1 cellular context compared by ENCODE assay signal in the genomic region with DNA sequence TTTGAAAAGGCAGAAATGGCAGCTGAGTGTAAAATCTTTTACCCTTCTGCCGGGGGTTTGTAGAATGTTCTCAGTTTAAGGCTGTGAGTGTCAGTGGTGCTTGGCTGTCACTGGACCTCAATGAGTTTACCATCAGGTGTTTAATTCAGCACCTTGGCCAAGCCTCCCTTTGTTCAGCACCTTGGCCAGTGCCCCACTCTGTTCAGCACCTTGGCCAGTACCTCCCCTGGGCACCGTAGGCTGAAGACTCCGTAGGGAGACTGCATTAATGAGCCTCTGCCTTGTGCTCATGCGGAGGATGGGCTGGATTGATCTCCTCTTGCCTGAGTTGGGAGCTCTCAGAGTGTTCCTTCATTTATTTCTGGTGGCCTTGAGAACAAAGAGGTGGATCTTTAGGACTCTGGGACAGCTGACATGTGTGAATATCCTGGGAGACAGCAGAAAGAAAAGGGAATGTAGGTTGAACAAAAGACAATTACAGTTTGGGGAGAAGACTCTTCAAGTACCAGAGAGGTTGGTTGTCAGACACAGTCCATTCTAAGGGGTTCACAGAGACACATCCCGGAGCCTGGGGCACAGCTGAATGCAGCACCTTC.
TF ChIP-seq lines count a peak whose summit lies in the region.

No MANE protein-coding gene starts in this region.

TF ChIP-seq in K562, 482 proteins besides CTCF, POLR2A, EP300 and RAD21 (continued from another document and continues in another):
- TF ChIP-seq, protein P1, sequence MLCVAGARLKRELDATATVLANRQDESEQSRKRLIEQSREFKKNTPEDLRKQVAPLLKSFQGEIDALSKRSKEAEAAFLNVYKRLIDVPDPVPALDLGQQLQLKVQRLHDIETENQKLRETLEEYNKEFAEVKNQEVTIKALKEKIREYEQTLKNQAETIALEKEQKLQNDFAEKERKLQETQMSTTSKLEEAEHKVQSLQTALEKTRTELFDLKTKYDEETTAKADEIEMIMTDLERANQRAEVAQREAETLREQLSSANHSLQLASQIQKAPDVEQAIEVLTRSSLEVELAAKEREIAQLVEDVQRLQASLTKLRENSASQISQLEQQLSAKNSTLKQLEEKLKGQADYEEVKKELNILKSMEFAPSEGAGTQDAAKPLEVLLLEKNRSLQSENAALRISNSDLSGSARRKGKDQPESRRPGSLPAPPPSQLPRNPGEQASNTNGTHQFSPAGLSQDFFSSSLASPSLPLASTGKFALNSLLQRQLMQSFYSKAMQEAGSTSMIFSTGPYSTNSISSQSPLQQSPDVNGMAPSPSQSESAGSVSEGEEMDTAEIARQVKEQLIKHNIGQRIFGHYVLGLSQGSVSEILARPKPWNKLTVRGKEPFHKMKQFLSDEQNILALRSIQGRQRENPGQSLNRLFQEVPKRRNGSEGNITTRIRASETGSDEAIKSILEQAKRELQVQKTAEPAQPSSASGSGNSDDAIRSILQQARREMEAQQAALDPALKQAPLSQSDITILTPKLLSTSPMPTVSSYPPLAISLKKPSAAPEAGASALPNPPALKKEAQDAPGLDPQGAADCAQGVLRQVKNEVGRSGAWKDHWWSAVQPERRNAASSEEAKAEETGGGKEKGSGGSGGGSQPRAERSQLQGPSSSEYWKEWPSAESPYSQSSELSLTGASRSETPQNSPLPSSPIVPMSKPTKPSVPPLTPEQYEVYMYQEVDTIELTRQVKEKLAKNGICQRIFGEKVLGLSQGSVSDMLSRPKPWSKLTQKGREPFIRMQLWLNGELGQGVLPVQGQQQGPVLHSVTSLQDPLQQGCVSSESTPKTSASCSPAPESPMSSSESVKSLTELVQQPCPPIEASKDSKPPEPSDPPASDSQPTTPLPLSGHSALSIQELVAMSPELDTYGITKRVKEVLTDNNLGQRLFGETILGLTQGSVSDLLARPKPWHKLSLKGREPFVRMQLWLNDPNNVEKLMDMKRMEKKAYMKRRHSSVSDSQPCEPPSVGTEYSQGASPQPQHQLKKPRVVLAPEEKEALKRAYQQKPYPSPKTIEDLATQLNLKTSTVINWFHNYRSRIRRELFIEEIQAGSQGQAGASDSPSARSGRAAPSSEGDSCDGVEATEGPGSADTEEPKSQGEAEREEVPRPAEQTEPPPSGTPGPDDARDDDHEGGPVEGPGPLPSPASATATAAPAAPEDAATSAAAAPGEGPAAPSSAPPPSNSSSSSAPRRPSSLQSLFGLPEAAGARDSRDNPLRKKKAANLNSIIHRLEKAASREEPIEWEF (CRISPR knock-in tag; IDR thresholded peaks at IDR 0.05), result 0 out of 2 replicates have a peak, but pooled peaks have one; percentile 42
- TF ChIP-seq TAF9B (IDR thresholded peaks at IDR 0.05; ENCODE audit: partially characterized antibody) (no peak), GABPB2 (CRISPR knock-in tag; conservative IDR thresholded peaks at IDR 0.05) (no peak), ZNF24 (IDR thresholded peaks at IDR 0.05) (peak; percentile 60; the same call in 1 of the 2 replicates), KAT7 (CRISPR knock-in tag; IDR thresholded peaks at IDR 0.05; ENCODE audit: borderline replicate concordance) (peak; percentile 96; the same call in 1 of the 2 replicates), TBL1XR1 (IDR thresholded peaks at IDR 0.05; ENCODE audit: low read length in 2 of 2) (no peak), HNRNPH1 (optimal IDR thresholded peaks at IDR 0.05; ENCODE audit: low read depth, low read length) (no peak), CBX3 (IDR thresholded peaks at IDR 0.05; ENCODE audit: borderline replicate concordance in 1 of 2, low read length in 2 of 2) (peak in 1 of 2 experiments; percentile 72; a peak in 1 of 3 replicates), SRF (CRISPR knock-in tag; IDR thresholded peaks at IDR 0.05) (peak in 1 of 2 experiments; percentile 96; a peak in 2 of 4 replicates), CEBPG (CRISPR knock-in tag; IDR thresholded peaks at IDR 0.05) (no peak; the same call in 1 of the 2 replicates), CEBPG (tag; conservative IDR thresholded peaks at IDR 0.05 in 1 of 2, IDR thresholded peaks at IDR 0.05 in 1 of 2) (no peak), POU5F1 (IDR thresholded peaks at IDR 0.05; ENCODE audit: borderline replicate concordance, low read depth, low read length, partially characterized antibody) (no peak), CBFB (CRISPR knock-in tag; IDR thresholded peaks at IDR 0.05) (no peak), ZNF239 (CRISPR knock-in tag; IDR thresholded peaks at IDR 0.05) (peak; percentile 57; the same call in 1 of the 2 replicates), SPI1 (IDR thresholded peaks at IDR 0.05; ENCODE audit: borderline replicate concordance, low read depth, low read length) (no peak), NR2C2 (CRISPR knock-in tag; IDR thresholded peaks at IDR 0.05) (peak; percentile 92), NR2C2 (tag; IDR thresholded peaks at IDR 0.05) (no peak), PPARD (CRISPR knock-in tag; IDR thresholded peaks at IDR 0.05) (no peak), ILK (tag; IDR thresholded peaks at IDR 0.05; ENCODE audit: borderline replicate concordance, low read depth) (no peak), ELF2 (CRISPR knock-in tag; IDR thresholded peaks at IDR 0.05) (no peak), LEF1 (IDR thresholded peaks at IDR 0.05) (no peak), TAL1 (IDR thresholded peaks at IDR 0.05) (no peak), BACH1 (tag; IDR thresholded peaks at IDR 0.05) (peak; percentile 87), PURB (CRISPR knock-in tag; IDR thresholded peaks at IDR 0.05; ENCODE audit: low read depth) (no peak), ZNF140 (CRISPR knock-in tag; IDR thresholded peaks at IDR 0.05) (no peak), MYNN (IDR thresholded peaks at IDR 0.05) (no peak), MYNN (CRISPR knock-in tag; IDR thresholded peaks at IDR 0.05) (peak; percentile 95), IFI16 (CRISPR knock-in tag; IDR thresholded peaks at IDR 0.05) (no peak), HIVEP1 (CRISPR knock-in tag; IDR thresholded peaks at IDR 0.05) (no peak), POLR3A (IDR thresholded peaks at IDR 0.05; ENCODE audit: borderline replicate concordance, extremely low read depth, insufficient read depth, insufficient read length) (no peak), SUPT5H (IDR thresholded peaks at IDR 0.05) (no peak), BRD9 (IDR thresholded peaks at IDR 0.05; ENCODE audit: low read depth, partially characterized antibody) (no peak), HSF4 (CRISPR knock-in tag; IDR thresholded peaks at IDR 0.05; ENCODE audit: borderline replicate concordance) (no peak), KLF13 (tag; IDR thresholded peaks at IDR 0.05; ENCODE audit: borderline replicate concordance, low read depth) (no peak), MECOM (CRISPR knock-in tag; IDR thresholded peaks at IDR 0.05) (peak; percentile 89), TBP (optimal IDR thresholded peaks at IDR 0.05; ENCODE audit: low read depth, low read length) (no peak)
- TF ChIP-seq, protein P2, sequence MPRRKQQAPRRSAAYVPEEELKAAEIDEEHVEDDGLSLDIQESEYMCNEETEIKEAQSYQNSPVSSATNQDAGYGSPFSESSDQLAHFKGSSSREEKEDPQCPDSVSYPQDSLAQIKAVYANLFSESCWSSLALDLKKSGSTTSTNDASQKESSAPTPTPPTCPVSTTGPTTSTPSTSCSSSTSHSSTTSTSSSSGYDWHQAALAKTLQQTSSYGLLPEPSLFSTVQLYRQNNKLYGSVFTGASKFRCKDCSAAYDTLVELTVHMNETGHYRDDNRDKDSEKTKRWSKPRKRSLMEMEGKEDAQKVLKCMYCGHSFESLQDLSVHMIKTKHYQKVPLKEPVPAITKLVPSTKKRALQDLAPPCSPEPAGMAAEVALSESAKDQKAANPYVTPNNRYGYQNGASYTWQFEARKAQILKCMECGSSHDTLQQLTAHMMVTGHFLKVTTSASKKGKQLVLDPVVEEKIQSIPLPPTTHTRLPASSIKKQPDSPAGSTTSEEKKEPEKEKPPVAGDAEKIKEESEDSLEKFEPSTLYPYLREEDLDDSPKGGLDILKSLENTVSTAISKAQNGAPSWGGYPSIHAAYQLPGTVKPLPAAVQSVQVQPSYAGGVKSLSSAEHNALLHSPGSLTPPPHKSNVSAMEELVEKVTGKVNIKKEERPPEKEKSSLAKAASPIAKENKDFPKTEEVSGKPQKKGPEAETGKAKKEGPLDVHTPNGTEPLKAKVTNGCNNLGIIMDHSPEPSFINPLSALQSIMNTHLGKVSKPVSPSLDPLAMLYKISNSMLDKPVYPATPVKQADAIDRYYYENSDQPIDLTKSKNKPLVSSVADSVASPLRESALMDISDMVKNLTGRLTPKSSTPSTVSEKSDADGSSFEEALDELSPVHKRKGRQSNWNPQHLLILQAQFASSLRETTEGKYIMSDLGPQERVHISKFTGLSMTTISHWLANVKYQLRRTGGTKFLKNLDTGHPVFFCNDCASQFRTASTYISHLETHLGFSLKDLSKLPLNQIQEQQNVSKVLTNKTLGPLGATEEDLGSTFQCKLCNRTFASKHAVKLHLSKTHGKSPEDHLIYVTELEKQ (CRISPR knock-in tag; IDR thresholded peaks at IDR 0.05), result no peak
- TF ChIP-seq, protein P3, sequence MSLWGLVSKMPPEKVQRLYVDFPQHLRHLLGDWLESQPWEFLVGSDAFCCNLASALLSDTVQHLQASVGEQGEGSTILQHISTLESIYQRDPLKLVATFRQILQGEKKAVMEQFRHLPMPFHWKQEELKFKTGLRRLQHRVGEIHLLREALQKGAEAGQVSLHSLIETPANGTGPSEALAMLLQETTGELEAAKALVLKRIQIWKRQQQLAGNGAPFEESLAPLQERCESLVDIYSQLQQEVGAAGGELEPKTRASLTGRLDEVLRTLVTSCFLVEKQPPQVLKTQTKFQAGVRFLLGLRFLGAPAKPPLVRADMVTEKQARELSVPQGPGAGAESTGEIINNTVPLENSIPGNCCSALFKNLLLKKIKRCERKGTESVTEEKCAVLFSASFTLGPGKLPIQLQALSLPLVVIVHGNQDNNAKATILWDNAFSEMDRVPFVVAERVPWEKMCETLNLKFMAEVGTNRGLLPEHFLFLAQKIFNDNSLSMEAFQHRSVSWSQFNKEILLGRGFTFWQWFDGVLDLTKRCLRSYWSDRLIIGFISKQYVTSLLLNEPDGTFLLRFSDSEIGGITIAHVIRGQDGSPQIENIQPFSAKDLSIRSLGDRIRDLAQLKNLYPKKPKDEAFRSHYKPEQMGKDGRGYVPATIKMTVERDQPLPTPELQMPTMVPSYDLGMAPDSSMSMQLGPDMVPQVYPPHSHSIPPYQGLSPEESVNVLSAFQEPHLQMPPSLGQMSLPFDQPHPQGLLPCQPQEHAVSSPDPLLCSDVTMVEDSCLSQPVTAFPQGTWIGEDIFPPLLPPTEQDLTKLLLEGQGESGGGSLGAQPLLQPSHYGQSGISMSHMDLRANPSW (CRISPR knock-in tag; IDR thresholded peaks at IDR 0.05), result no peak
- TF ChIP-seq, protein P4, sequence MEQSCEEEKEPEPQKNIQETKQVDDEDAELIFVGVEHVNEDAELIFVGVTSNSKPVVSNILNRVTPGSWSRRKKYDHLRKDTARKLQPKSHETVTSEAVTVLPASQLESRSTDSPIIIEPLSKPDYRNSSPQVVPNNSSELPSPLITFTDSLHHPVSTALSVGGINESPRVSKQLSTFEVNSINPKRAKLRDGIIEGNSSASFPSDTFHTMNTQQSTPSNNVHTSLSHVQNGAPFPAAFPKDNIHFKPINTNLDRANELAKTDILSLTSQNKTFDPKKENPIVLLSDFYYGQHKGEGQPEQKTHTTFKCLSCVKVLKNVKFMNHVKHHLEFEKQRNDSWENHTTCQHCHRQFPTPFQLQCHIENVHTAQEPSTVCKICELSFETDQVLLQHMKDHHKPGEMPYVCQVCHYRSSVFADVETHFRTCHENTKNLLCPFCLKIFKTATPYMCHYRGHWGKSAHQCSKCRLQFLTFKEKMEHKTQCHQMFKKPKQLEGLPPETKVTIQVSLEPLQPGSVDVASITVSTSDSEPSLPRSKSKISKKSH (CRISPR knock-in tag; IDR thresholded peaks at IDR 0.05), result no peak
- TF ChIP-seq, protein P5, sequence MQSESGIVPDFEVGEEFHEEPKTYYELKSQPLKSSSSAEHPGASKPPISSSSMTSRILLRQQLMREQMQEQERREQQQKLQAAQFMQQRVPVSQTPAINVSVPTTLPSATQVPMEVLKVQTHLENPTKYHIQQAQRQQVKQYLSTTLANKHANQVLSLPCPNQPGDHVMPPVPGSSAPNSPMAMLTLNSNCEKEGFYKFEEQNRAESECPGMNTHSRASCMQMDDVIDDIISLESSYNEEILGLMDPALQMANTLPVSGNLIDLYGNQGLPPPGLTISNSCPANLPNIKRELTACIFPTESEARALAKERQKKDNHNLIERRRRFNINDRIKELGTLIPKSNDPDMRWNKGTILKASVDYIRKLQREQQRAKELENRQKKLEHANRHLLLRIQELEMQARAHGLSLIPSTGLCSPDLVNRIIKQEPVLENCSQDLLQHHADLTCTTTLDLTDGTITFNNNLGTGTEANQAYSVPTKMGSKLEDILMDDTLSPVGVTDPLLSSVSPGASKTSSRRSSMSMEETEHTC (IDR thresholded peaks at IDR 0.05), result no peak
- TF ChIP-seq, protein P6, sequence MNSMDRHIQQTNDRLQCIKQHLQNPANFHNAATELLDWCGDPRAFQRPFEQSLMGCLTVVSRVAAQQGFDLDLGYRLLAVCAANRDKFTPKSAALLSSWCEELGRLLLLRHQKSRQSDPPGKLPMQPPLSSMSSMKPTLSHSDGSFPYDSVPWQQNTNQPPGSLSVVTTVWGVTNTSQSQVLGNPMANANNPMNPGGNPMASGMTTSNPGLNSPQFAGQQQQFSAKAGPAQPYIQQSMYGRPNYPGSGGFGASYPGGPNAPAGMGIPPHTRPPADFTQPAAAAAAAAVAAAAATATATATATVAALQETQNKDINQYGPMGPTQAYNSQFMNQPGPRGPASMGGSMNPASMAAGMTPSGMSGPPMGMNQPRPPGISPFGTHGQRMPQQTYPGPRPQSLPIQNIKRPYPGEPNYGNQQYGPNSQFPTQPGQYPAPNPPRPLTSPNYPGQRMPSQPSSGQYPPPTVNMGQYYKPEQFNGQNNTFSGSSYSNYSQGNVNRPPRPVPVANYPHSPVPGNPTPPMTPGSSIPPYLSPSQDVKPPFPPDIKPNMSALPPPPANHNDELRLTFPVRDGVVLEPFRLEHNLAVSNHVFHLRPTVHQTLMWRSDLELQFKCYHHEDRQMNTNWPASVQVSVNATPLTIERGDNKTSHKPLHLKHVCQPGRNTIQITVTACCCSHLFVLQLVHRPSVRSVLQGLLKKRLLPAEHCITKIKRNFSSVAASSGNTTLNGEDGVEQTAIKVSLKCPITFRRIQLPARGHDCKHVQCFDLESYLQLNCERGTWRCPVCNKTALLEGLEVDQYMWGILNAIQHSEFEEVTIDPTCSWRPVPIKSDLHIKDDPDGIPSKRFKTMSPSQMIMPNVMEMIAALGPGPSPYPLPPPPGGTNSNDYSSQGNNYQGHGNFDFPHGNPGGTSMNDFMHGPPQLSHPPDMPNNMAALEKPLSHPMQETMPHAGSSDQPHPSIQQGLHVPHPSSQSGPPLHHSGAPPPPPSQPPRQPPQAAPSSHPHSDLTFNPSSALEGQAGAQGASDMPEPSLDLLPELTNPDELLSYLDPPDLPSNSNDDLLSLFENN (IDR thresholded peaks at IDR 0.05; ENCODE audit: low read depth in 2 of 2, low read length in 2 of 2), result no peak
- TF ChIP-seq, protein P7, sequence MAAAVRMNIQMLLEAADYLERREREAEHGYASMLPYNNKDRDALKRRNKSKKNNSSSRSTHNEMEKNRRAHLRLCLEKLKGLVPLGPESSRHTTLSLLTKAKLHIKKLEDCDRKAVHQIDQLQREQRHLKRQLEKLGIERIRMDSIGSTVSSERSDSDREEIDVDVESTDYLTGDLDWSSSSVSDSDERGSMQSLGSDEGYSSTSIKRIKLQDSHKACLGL (CRISPR knock-in tag; IDR thresholded peaks at IDR 0.05; ENCODE audit: borderline replicate concordance, poor library complexity, severe bottlenecking), result no peak
- TF ChIP-seq, protein P8, sequence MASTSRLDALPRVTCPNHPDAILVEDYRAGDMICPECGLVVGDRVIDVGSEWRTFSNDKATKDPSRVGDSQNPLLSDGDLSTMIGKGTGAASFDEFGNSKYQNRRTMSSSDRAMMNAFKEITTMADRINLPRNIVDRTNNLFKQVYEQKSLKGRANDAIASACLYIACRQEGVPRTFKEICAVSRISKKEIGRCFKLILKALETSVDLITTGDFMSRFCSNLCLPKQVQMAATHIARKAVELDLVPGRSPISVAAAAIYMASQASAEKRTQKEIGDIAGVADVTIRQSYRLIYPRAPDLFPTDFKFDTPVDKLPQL (IDR thresholded peaks at IDR 0.05; ENCODE audit: extremely low read depth, insufficient read length), result no peak
